Comparison of ENCODE assay signal across 13 cellular contexts in genomic region chrX:22389544-22390243, GRCh38.
A peak's percentile ranks its signal among the peaks of the same experiment; 100 is the strongest.
DNase-seq lines count a peak whose midpoint lies in the region; ATAC-seq and TF ChIP-seq lines count a peak whose summit lies in the region.
"Had no signal": no experiment of that assay in that cellular context is flagged by ENCODE, and none has a peak within 500 bp of the region (broad histone marks: within the 10 kb centered on the region; RNA-seq: fewer than 3 reads in every experiment).

No MANE protein-coding gene starts in this region.

- no peaks in the 10 kb centered on the region for H3K36me3 Mint-ChIP-seq in activated T-cell treated with anti-CD3 and anti-CD28 coated beads, Interleukin-2, amount 50 U/mL, for 4 hours (ENCODE audit: insufficient read depth)
- H3K36me3 Mint-ChIP-seq: type B pancreatic cell had no signal

- intact Hi-C loops in left lung (cut with DNase I) = no loop called here

- no peak overlapping the region for H3K4me3 Mint-ChIP-seq in activated T-cell treated with anti-CD3 and anti-CD28 coated beads, Interleukin-2, amount 50 U/mL, for 4 hours
- H3K4me3 Mint-ChIP-seq: type B pancreatic cell had no signal

- POLR2A ChIA-PET in AG04449 (lab: Yijun Ruan, JAX) = no interaction called here

- peak; percentile 50 for DNase-seq in AG04449 (ENCODE audit: low read depth, low spot score)
- DNase-seq in NCI-H1092 treated with DMSO at 0.1 percent for 48 hours (lab: John Stamatoyannopoulos, UW) = peak; percentile 81
- DNase-seq in amniotic stem cell (lab: John Stamatoyannopoulos, UW) = peak; percentile 31
- DNase-seq in left lung = no peak
- no peak for DNase-seq in activated T-cell treated with anti-CD3 and anti-CD28 coated beads, Interleukin-2, amount 50 U/mL, for 4 hours
- DNase-seq in anterior cingulate cortex (lab: John Stamatoyannopoulos, UW) = no peak
- DNase-seq in SKM-1 treated with dmso at 0.1 percent for 144 hours (lab: John Stamatoyannopoulos, UW; ENCODE audit: unreplicated experiment) = no peak
- DNase-seq: Kasumi-1, left ventricle myocardium superior, SW 1271 had no signal

- H3K4me3 ChIP-seq in AG04449 (ENCODE audit: low read depth, low read length) (no peak overlapping the region), left lung (no peak overlapping the region)
- H3K4me3 ChIP-seq: BLaER1 treated with 17β-estradiol and CSF1 and Interleukin-3, amounts not matched to agents 10 nM and 100 nM had no signal

- no peak for TF ChIP-seq CTCF in AG04449 (IDR thresholded peaks at IDR 0.05; ENCODE audit: insufficient read depth, low read length, missing control alignments)
- no peak for TF ChIP-seq CTCF in left lung (IDR thresholded peaks at IDR 0.05)

- H3K27ac ChIP-seq in left lung = no peak overlapping the region
- H3K27ac ChIP-seq: BLaER1 treated with 17β-estradiol and CSF1 and Interleukin-3, amounts not matched to agents 10 nM and 100 nM had no signal

- no peaks in the 10 kb centered on the region for H3K4me1 ChIP-seq in left lung

- H3K4me1 Mint-ChIP-seq in activated T-cell treated with anti-CD3 and anti-CD28 coated beads, Interleukin-2, amount 50 U/mL, for 4 hours (ENCODE audit: low read depth) = no peaks in the 10 kb centered on the region

- H3K36me3 ChIP-seq in left lung = no peaks in the 10 kb centered on the region
- H3K36me3 ChIP-seq: BLaER1 treated with 17β-estradiol and CSF1 and Interleukin-3, amounts not matched to agents 10 nM and 100 nM had no signal

- no peaks in the 10 kb centered on the region for H3K9me3 Mint-ChIP-seq in activated T-cell treated with anti-CD3 and anti-CD28 coated beads, Interleukin-2, amount 50 U/mL, for 4 hours

- no peaks in the 10 kb centered on the region for H3K9me3 ChIP-seq in left lung

- H3K27me3 ChIP-seq in left lung = no peaks in the 10 kb centered on the region
- H3K27me3 ChIP-seq: BLaER1 treated with 17β-estradiol and CSF1 and Interleukin-3, amounts not matched to agents 10 nM and 100 nM had no signal

- ATAC-seq in left lung = peak; percentile 24
- ATAC-seq in activated T-cell treated with anti-CD3 and anti-CD28 coated beads, Interleukin-2, amount 50 U/mL, for 4 hours = no peak
- no peak for ATAC-seq in esophagus mucosa
- ATAC-seq: left ventricle myocardium superior had no signal

- CTCF ChIA-PET in AG04449 (lab: Yijun Ruan, JAX) = interaction anchor here (1.2 kb wide), 1 partner anchor 253 kb away, joined by 3 read pairs; no protein-coding TSS in a partner anchor

- H3K27me3 Mint-ChIP-seq in activated T-cell treated with anti-CD3 and anti-CD28 coated beads, Interleukin-2, amount 50 U/mL, for 4 hours (ENCODE audit: low read depth) = no peaks in the 10 kb centered on the region
- H3K27me3 Mint-ChIP-seq: type B pancreatic cell had no signal

Comparison
In these comparisons a context has a peak if more than half of its experiments do, and no peak if none do; other contexts are left out.
1. DNase-seq: peak in AG04449 (single experiment), NCI-H1092 treated with DMSO at 0.1 percent for 48 hours (single experiment) and amniotic stem cell (single experiment); none in left lung (0 of 2), activated T-cell treated with anti-CD3 and anti-CD28 coated beads, Interleukin-2, amount 50 U/mL, for 4 hours (single experiment), anterior cingulate cortex (0 of 58) and SKM-1 treated with dmso at 0.1 percent for 144 hours (single experiment).